In the genomic region with DNA sequence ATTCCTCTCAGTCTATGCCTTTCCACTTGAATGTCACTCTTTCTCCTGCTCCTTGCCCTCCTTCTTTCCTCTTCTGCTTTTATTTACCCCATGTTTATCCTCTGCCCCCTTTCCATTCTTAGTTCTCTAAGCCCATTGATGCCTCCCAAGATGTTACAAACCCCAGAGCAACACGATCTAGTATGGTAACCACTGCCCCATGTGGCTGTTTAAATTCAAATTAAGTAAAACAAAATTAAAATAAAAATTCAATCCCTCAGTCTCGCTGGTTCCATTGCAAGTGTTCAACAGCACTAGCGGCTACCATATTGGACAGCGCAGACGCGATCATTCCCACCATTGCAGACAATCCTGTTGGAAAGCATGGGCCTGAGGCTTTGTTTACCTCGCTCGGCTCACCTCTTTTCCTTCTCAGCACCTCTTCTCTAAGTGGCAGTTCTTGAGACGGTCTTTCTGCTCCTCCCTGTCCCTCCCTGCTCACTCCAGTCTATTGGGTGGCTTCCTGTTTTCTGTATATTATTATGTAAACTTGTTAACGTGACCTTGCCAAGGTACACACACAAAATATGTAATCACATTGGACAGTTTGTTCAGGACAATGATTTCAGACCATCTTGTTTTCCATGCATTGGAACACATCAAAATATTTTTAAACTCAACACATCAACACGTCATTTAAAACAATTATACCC, we compare ENCODE assay signal across 2 cellular contexts.
TF ChIP-seq lines count a peak whose summit lies in the region.

No MANE protein-coding gene starts in this region.

TF ChIP-seq in HEK293, 187 proteins besides CTCF, POLR2A, EP300 and RAD21:
- TF ChIP-seq, protein P1, sequence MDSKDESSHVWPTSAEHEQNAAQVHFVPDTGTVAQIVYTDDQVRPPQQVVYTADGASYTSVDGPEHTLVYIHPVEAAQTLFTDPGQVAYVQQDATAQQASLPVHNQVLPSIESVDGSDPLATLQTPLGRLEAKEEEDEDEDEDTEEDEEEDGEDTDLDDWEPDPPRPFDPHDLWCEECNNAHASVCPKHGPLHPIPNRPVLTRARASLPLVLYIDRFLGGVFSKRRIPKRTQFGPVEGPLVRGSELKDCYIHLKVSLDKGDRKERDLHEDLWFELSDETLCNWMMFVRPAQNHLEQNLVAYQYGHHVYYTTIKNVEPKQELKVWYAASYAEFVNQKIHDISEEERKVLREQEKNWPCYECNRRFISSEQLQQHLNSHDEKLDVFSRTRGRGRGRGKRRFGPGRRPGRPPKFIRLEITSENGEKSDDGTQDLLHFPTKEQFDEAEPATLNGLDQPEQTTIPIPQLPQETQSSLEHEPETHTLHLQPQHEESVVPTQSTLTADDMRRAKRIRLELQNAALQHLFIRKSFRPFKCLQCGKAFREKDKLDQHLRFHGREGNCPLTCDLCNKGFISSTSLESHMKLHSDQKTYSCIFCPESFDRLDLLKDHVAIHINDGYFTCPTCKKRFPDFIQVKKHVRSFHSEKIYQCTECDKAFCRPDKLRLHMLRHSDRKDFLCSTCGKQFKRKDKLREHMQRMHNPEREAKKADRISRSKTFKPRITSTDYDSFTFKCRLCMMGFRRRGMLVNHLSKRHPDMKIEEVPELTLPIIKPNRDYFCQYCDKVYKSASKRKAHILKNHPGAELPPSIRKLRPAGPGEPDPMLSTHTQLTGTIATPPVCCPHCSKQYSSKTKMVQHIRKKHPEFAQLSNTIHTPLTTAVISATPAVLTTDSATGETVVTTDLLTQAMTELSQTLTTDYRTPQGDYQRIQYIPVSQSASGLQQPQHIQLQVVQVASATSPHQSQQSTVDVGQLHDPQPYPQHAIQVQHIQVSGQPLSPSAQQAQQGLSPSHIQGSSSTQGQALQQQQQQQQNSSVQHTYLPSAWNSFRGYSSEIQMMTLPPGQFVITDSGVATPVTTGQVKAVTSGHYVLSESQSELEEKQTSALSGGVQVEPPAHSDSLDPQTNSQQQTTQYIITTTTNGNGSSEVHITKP (tag by site-specific recombination; IDR thresholded peaks at IDR 0.05) = peak; percentile 41; the same call in 1 of the 2 replicates
- TF ChIP-seq ZNF391 (tag by site-specific recombination; IDR thresholded peaks at IDR 0.05; ENCODE audit: borderline replicate concordance, low read depth) = no peak

TF ChIP-seq in K562, 482 proteins besides CTCF, POLR2A, EP300 and RAD21:
- TF ChIP-seq ELF2 (CRISPR knock-in tag; IDR thresholded peaks at IDR 0.05) = no peak
- TF ChIP-seq, protein P1 (IDR thresholded peaks at IDR 0.05; ENCODE audit: partially characterized antibody) = peak; percentile 36
